Comparison of ENCODE assay signal across 1 cellular context in genomic region chr6:132465530-132466485, GRCh38.
TF ChIP-seq lines count a peak whose summit lies in the region.

No MANE protein-coding gene starts in this region.

TF ChIP-seq in HepG2, 621 proteins besides CTCF, POLR2A, EP300 and RAD21 (continued from another document):
- TF ChIP-seq CCAR2 (optimal IDR thresholded peaks at IDR 0.05; ENCODE audit: low read depth, low read length) (no peak), PAWR (CRISPR knock-in tag; IDR thresholded peaks at IDR 0.05; ENCODE audit: borderline replicate concordance) (no peak), FOSL1 (CRISPR knock-in tag; IDR thresholded peaks at IDR 0.05; ENCODE audit: borderline replicate concordance) (no peak), RBM39 (IDR thresholded peaks at IDR 0.05; ENCODE audit: low read depth, low read length, poor library complexity, severe bottlenecking) (no peak), ONECUT2 (CRISPR knock-in tag; IDR thresholded peaks at IDR 0.05) (no peak), MYNN (CRISPR knock-in tag; IDR thresholded peaks at IDR 0.05; ENCODE audit: low read depth) (no peak), RXRA (CRISPR knock-in tag; IDR thresholded peaks at IDR 0.05) (no peak)
- TF ChIP-seq, protein P1, sequence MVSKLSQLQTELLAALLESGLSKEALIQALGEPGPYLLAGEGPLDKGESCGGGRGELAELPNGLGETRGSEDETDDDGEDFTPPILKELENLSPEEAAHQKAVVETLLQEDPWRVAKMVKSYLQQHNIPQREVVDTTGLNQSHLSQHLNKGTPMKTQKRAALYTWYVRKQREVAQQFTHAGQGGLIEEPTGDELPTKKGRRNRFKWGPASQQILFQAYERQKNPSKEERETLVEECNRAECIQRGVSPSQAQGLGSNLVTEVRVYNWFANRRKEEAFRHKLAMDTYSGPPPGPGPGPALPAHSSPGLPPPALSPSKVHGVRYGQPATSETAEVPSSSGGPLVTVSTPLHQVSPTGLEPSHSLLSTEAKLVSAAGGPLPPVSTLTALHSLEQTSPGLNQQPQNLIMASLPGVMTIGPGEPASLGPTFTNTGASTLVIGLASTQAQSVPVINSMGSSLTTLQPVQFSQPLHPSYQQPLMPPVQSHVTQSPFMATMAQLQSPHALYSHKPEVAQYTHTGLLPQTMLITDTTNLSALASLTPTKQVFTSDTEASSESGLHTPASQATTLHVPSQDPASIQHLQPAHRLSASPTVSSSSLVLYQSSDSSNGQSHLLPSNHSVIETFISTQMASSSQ (IDR thresholded peaks at IDR 0.05; ENCODE audit: low read depth) = no peak
- TF ChIP-seq, protein P1 (CRISPR knock-in tag; IDR thresholded peaks at IDR 0.05; ENCODE audit: borderline replicate concordance) = no peak
